In genomic region chr13:19960673-19961015, GRCh38 we compare ENCODE assay signal across 8 cellular contexts. TPM values are rescaled to one million over a fixed set of nuclear protein-coding genes. Genes with fewer than 3 reads are reported as not detected.
DNase-seq lines count a peak whose midpoint lies in the region; ATAC-seq, FAIRE-seq and TF ChIP-seq lines count a peak whose summit lies in the region.

No MANE protein-coding gene starts in this region.

- no peak overlapping the region for H3K4ac ChIP-seq in trophoblast cell (ENCODE audit: low read depth, low read length)

- POLR2A ChIA-PET in Panc1 (lab: Charles Lee), result no interaction called here

- peaks cover 22% of the 10 kb centered on the region for H3K79me2 ChIP-seq in trophoblast cell (ENCODE audit: control insufficient read depth, insufficient read depth, low read length, poor library complexity)

- H3K4me2 ChIP-seq in trophoblast cell (ENCODE audit: low read length), result peak overlapping the region; percentile 51

- no peaks in the 10 kb centered on the region for H3K27me3 Mint-ChIP-seq in endodermal cell (ENCODE audit: insufficient read depth)

- no peak for ATAC-seq in Panc1

- H2BK120ac ChIP-seq in trophoblast cell (ENCODE audit: insufficient read depth, low read length, poor library complexity), result no peak overlapping the region

- TSS peak; percentile 72 for BruUV-seq in Panc1 (replicated peaks; lab: Mats Ljungman, UMichigan)

- no peak overlapping the region for H4K91ac ChIP-seq in trophoblast cell (ENCODE audit: low read depth, low read length)

- H3K4me1 Mint-ChIP-seq in endodermal cell, result peaks cover 18% of the 10 kb centered on the region

- no peak overlapping the region for H3K18ac ChIP-seq in trophoblast cell (ENCODE audit: low read length)

- no peak overlapping the region for H2BK12ac ChIP-seq in trophoblast cell (ENCODE audit: low read length)

- H3K23ac ChIP-seq in trophoblast cell (ENCODE audit: low read length), result no peak overlapping the region

- intact Hi-C loops in Panc1 (cut with micrococcal nuclease; ENCODE audit: unreplicated experiment), result loop anchor here (5.0 kb wide), 1 partner anchor 33 kb away; no protein-coding TSS in a partner anchor

- no peak overlapping the region for H2AK5ac ChIP-seq in trophoblast cell (ENCODE audit: low read length)

- no peak overlapping the region for H3K9ac ChIP-seq in endodermal cell (ENCODE audit: extremely low read depth, low read length, poor library complexity, severe bottlenecking)
- no peak overlapping the region for H3K9ac ChIP-seq in trophoblast cell (ENCODE audit: low read length)

- DNase-seq in GM12891 (ENCODE audit: insufficient read length, low spot score), result no peak
- DNase-seq in Panc1 (ENCODE audit: low read depth, low spot score), result no peak
- DNase-seq in endodermal cell, result no peak
- peak in 1 of 2 donors; percentile 4 for DNase-seq in trophoblast cell
- no peak for DNase-seq in NCI-H748 treated with DMSO at 0.1 percent for 48 hours (lab: John Stamatoyannopoulos, UW)
- DNase-seq in inferior parietal cortex (ENCODE audit: extremely low spot score), result no peak
- DNase-seq in occipital lobe (lab: John Stamatoyannopoulos, UW), result no peak
- no peak for DNase-seq in iPS-NIHi7 (ENCODE audit: extremely low spot score)

- peak; percentile 70 for FAIRE-seq in GM12891 (lab: Jason Lieb, UNC)

- peaks cover 18% of the 10 kb centered on the region for H3K36me3 ChIP-seq in Panc1 (ENCODE audit: control insufficient read depth, insufficient read depth, low read length)
- H3K36me3 ChIP-seq in endodermal cell (ENCODE audit: control insufficient read depth, insufficient read depth, low read length), result peaks cover 48% of the 10 kb centered on the region
- peaks cover 6 to 8% of the 10 kb centered on the region in 2 experiments for H3K36me3 ChIP-seq in trophoblast cell (ENCODE audit: control insufficient read depth in 1 of 2, insufficient read depth in 2 of 2, low read length in 2 of 2)

- in situ Hi-C loops in Panc1 (cut with HindIII; ENCODE audit: low pct_unique_long_range_greater_than_20kb, low sequenced_read_pairs), result no loop called here

- H3K4me1 ChIP-seq in Panc1 (ENCODE audit: control insufficient read depth, insufficient read depth, low read length) (peaks cover 11% of the 10 kb centered on the region; the same call in 1 of the 2 replicates), endodermal cell (ENCODE audit: control insufficient read depth, insufficient read depth, low read length) (no peaks in the 10 kb centered on the region), trophoblast cell (ENCODE audit: control insufficient read depth in 1 of 2, insufficient read depth in 2 of 2, low read length in 2 of 2) (no peaks in the 10 kb centered on the region)

- H3K27ac ChIP-seq in Panc1 (ENCODE audit: low read length) (peak overlapping the region; percentile 29; the same call in 1 of the 2 replicates), endodermal cell (ENCODE audit: low read depth, low read length) (no peak overlapping the region), trophoblast cell (ENCODE audit: low read depth, low read length) (no peak overlapping the region)

- no peak overlapping the region for H2AFZ ChIP-seq in trophoblast cell (ENCODE audit: insufficient read depth, low read length, poor library complexity)

- peaks cover 39% of the 10 kb centered on the region for H3K36me3 Mint-ChIP-seq in endodermal cell (ENCODE audit: low read depth)

- H3K27ac Mint-ChIP-seq in endodermal cell, result no peak overlapping the region

- H3K4me3 ChIP-seq in Panc1 (ENCODE audit: low read depth in 2 of 2, low read length in 2 of 2), result peak overlapping the region; percentile 77 to 85; a peak in 3 of 4 replicates
- peak overlapping the region; percentile 99 for H3K4me3 ChIP-seq in endodermal cell (ENCODE audit: low read length)
- no peak overlapping the region for H3K4me3 ChIP-seq in trophoblast cell (ENCODE audit: low read depth, low read length)

- H3K27me3 ChIP-seq in Panc1 (ENCODE audit: control insufficient read depth, insufficient read depth, low read length) (no peaks in the 10 kb centered on the region), endodermal cell (ENCODE audit: control insufficient read depth, insufficient read depth, low read length, poor library complexity, severe bottlenecking) (no peaks in the 10 kb centered on the region), trophoblast cell (ENCODE audit: insufficient read depth, low read length) (no peaks in the 10 kb centered on the region)

- H3K9me3 ChIP-seq in Panc1 (ENCODE audit: control insufficient read depth, insufficient read depth, low read depth, low read length), result no peaks in the 10 kb centered on the region
- peaks cover 9% of the 10 kb centered on the region for H3K9me3 ChIP-seq in endodermal cell (ENCODE audit: control insufficient read depth, low read length)
- no peaks in the 10 kb centered on the region for H3K9me3 ChIP-seq in trophoblast cell (ENCODE audit: insufficient read depth, low read depth, low read length)

- TF ChIP-seq POLR2A in GM12891 (IDR thresholded peaks at IDR 0.05; ENCODE audit: low read depth, low read length), result no peak

- peaks cover 22% of the 10 kb centered on the region for H3K79me1 ChIP-seq in trophoblast cell (ENCODE audit: low read length)

- no peak overlapping the region for H4K8ac ChIP-seq in trophoblast cell (ENCODE audit: low read depth, low read length)

- CTCF ChIA-PET in Panc1 (lab: Charles Lee), result interaction anchor here (1.1 kb wide), 1 partner anchor 93 kb away, joined by 3 read pairs; no protein-coding TSS in a partner anchor

- TF ChIP-seq CTCF in Panc1 (IDR thresholded peaks at IDR 0.05) (no peak), endodermal cell (conservative IDR thresholded peaks at IDR 0.05) (no peak)

- no peak overlapping the region for H4K12ac ChIP-seq in trophoblast cell (ENCODE audit: low read depth, low read length)

- no peaks in the 10 kb centered on the region for H3K9me3 Mint-ChIP-seq in endodermal cell

- H3K4me3 Mint-ChIP-seq in endodermal cell, result peak overlapping the region; percentile 97

- 85 to 100% methylated on average over 1 to 2 of the region's 2 CpGs for WGBS in endodermal cell (ENCODE audit: insufficient coverage in 1 of 2, insufficient read length in 1 of 2), 2 experiments
- no CpG with 5 or more reads among the region's 2 CpGs for WGBS in trophoblast cell (ENCODE audit: extremely low coverage, insufficient coverage, insufficient read length)

- no peak overlapping the region for H3K14ac ChIP-seq in trophoblast cell (ENCODE audit: low read length)

- no peak overlapping the region for H2BK5ac ChIP-seq in trophoblast cell (ENCODE audit: low read depth, low read length, poor library complexity)

TF ChIP-seq in GM12891, 5 proteins besides CTCF, POLR2A, EP300 and RAD21:
- TF ChIP-seq PAX5 (IDR thresholded peaks at IDR 0.05; ENCODE audit: insufficient read depth, low read length, severe bottlenecking) (no peak), TAF1 (IDR thresholded peaks at IDR 0.05; ENCODE audit: low read depth, low read length) (no peak), POLR2AphosphoS5 (IDR thresholded peaks at IDR 0.05; ENCODE audit: low read depth, low read length) (no peak), POU2F2 (IDR thresholded peaks at IDR 0.05; ENCODE audit: low read depth, low read length) (no peak), SPI1 (IDR thresholded peaks at IDR 0.05; ENCODE audit: low read depth, low read length) (no peak)
TF ChIP-seq in GM12891: peak in this region for 0.

RNA-seq across cellular contexts. Expression of gene ZMYM2, which starts 2.1 kb away (rescaled TPM):
- polyA plus RNA-seq in GM12891 (2012; ENCODE audit: low read depth, missing spikeins), result 17.0 TPM
- total RNA-seq in Panc1 (2021; ENCODE audit: unreplicated experiment) (64.3 TPM), endodermal cell (100 to 1,000 TPM; 200 to 207 TPM), occipital lobe (224 TPM)
- polyA plus RNA-seq in Panc1 (2012; ENCODE audit: insufficient read length), result 21.5 TPM
- polyA plus RNA-seq in endodermal cell (2013, experiment 1 of 2), result 115 TPM
- polyA plus RNA-seq in endodermal cell (2013, experiment 2 of 2), result 108 TPM
- polyA plus RNA-seq in trophoblast cell (2013), result 49.9 and 52.6 TPM in 2 replicates
